22 cellular contexts compared by ENCODE assay signal in genomic region chrX:12615061-12615460, GRCh38.
"Had no signal": no experiment of that assay in that cellular context is flagged by ENCODE, and none has a peak within 500 bp of the region (broad histone marks: within the 10 kb centered on the region; RNA-seq: fewer than 3 reads in every experiment).

No MANE protein-coding gene starts in this region.

- H3K27me3 ChIP-seq: MG63, Peyer's patch, SJSA1 had no signal

- H3K4me3 ChIP-seq: MG63, Peyer's patch, SJSA1, SK-N-MC had no signal

- DNase-seq: IMR-90, Karpas-422, KG1, MG63, NCI-H1092, NCI-H1417, NCI-H1436 treated with DMSO at 0.1 percent for 48 hours, NCI-H1694, NCI-H187 treated with DMSO at 0.1 percent for 48 hours, NCI-H2029 treated with DMSO at 0.1 percent for 48 hours, NCI-H2171 treated with DMSO at 0.1 percent for 48 hours, NCI-H345, NCI-H446 treated with DMSO at 0.1 percent for 48 hours, NCI-H510A treated with DMSO at 0.1 percent for 48 hours, NCI-H526, NCI-H82, Peyer's patch, Right ventricle myocardium superior, SIG-M5 had no signal

- FAIRE-seq: HepG2 had no signal

- H3K27ac ChIP-seq: Peyer's patch, SJSA1, SK-N-MC had no signal

- H3K36me3 ChIP-seq: MG63, Peyer's patch, SJSA1 had no signal

- ATAC-seq: HepG2 had no signal

- H3K4me1 ChIP-seq: Peyer's patch, SJSA1 had no signal

- H3K9me3 ChIP-seq: MG63, Peyer's patch, SJSA1 had no signal
